In the genomic region with DNA sequence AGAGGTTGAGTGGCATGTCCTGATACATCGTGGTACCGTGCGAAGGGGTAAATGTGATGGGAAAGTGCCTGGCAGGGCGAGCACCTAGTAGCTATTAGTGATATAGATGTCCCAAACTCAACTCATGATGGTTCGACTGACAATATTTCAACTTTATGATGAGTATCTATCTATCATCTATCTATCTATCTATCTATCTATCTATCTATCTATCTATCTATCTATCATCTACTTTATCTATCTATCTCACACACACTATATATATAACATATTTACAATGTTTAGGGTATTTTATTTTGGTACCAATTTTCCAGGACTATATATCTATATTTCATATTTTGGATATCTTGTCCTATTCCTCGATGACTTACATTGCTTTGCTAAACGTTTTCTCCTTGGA, we compare ENCODE assay signal across 22 cellular contexts. TPM values are rescaled to one million over a fixed set of nuclear protein-coding genes. Genes with fewer than 3 reads are reported as not detected.
"Had no signal": no experiment of that assay in that cellular context is flagged by ENCODE, and none has a peak within 500 bp of the region (broad histone marks: within the 10 kb centered on the region; RNA-seq: fewer than 3 reads in every experiment).

No MANE protein-coding gene starts in this region.

- H3K27ac Mint-ChIP-seq: nephron progenitor cell had no signal

- H3K4me2 ChIP-seq: hepatocyte had no signal

- H3K4me3 Mint-ChIP-seq: activated T-cell treated with anti-CD3 and anti-CD28 coated beads, Interleukin-2, amount 50 U/mL, for 4 hours; nephron progenitor cell; T-helper 2 cell treated with Interferon-gamma antibody and Interleukin-4, amounts not matched to agents 5 μg/mL and 100 μg/mL, for 36 hours; type B pancreatic cell had no signal

- ATAC-seq: left lung, pancreas, psoas muscle had no signal

- H2AFZ ChIP-seq: hepatocyte had no signal

- H3K27me3 Mint-ChIP-seq: type B pancreatic cell had no signal

- H3K9me3 Mint-ChIP-seq: activated T-cell treated with anti-CD3 and anti-CD28 coated beads, Interleukin-2, amount 50 U/mL, for 4 hours; nephron progenitor cell; T-cell; T-helper 2 cell treated with Interferon-gamma antibody and Interleukin-4, amounts not matched to agents 5 μg/mL and 100 μg/mL, for 36 hours; type B pancreatic cell had no signal

- H3K36me3 Mint-ChIP-seq: T-cell, type B pancreatic cell had no signal

- H3K4me3 ChIP-seq: cardiac muscle cell, hepatocyte, left lung, pancreas, psoas muscle, right atrium auricular region, thoracic aorta, vagina had no signal

- H3K4me1 ChIP-seq: psoas muscle, right atrium auricular region had no signal

- H3K79me2 ChIP-seq: hepatocyte had no signal

- H3K27me3 ChIP-seq: cardiac muscle cell, hepatocyte, pancreas, right atrium auricular region, vagina had no signal

- H3K9me3 ChIP-seq: left lung, pancreas, psoas muscle, right atrium auricular region, thoracic aorta, vagina had no signal

- H3K27ac ChIP-seq: cardiac muscle cell, hepatocyte, left lung, pancreas, psoas muscle, right atrium auricular region, thoracic aorta, vagina had no signal

- DNase-seq: activated CD8-positive, alpha-beta memory T cell treated with anti-CD3 and anti-CD28 coated beads, Interleukin-2, amount 50 U/mL, for 4 hours; activated naive CD4-positive, alpha-beta T cell treated with Interleukin-2 at 50 U/mL for 16 hours; activated T-cell treated with anti-CD3 and anti-CD28 coated beads, Interleukin-2, amount 50 U/mL, for 4 hours; foreskin fibroblast; kidney glomerular epithelial cell; left lung; midbrain; nephron progenitor cell; pancreas; psoas muscle had no signal

- H3K36me3 ChIP-seq: cardiac muscle cell, left lung, pancreas, right atrium auricular region, thoracic aorta, vagina had no signal

RNA-seq across cellular contexts. Expression of gene BCAS1, which starts 5.5 kb away (rescaled TPM):
- total RNA-seq: cardiac muscle cell, chondrocyte, glomerular endothelial cell, lung microvascular endothelial cell, right atrium auricular region had no signal
- polyA plus RNA-seq: cardiac muscle cell, fibroblast of lung had no signal
